16 cellular contexts compared by ENCODE assay signal in genomic region chr6:29641430-29642213, GRCh38. TPM values are rescaled to one million over a fixed set of nuclear protein-coding genes. Genes with fewer than 3 reads are reported as not detected.
DNase-seq lines count a peak whose midpoint lies in the region; ATAC-seq and TF ChIP-seq lines count a peak whose summit lies in the region.
"Had no signal": no experiment of that assay in that cellular context is flagged by ENCODE, and none has a peak within 500 bp of the region (broad histone marks: within the 10 kb centered on the region; RNA-seq: fewer than 3 reads in every experiment).

No MANE protein-coding gene starts in this region.

- no peak for TF ChIP-seq CTCF in upper lobe of right lung (IDR thresholded peaks at IDR 0.05)
- TF ChIP-seq CTCF in dorsolateral prefrontal cortex (IDR thresholded peaks at IDR 0.05 in 54 of 56, conservative IDR thresholded peaks at IDR 0.05 in 2 of 56; ENCODE audit: low read depth in 1 of 56, partially characterized antibody in 56 of 56): no peak

- DNase-seq in stimulated activated CD4-positive, alpha-beta T cell treated with anti-CD3 and anti-CD28 coated beads, Interleukin-15, amount 100 ng/mL, for 24 hours: peak; percentile 25
- DNase-seq in stimulated activated CD4-positive, alpha-beta T cell treated with anti-CD3 and anti-CD28 coated beads, Interleukin-1b, Interleukin-23, amount 100 ng/mL, for 48 hours: no peak
- DNase-seq in UCSD-AML1 (lab: John Stamatoyannopoulos, UW; ENCODE audit: unreplicated experiment): peak; percentile 13
- DNase-seq in central memory CD8-positive, alpha-beta T cell (ENCODE audit: low spot score in 2 of 2): no peak
- DNase-seq in upper lobe of right lung: no peak
- no peak for DNase-seq in dorsolateral prefrontal cortex
- DNase-seq in NCI-H345 (lab: John Stamatoyannopoulos, UW): no peak
- DNase-seq: lower lobe of right lung, NCI-H1048, NCI-H526 had no signal

- H3K9me3 ChIP-seq in upper lobe of right lung: no peaks in the 10 kb centered on the region
- H3K9me3 ChIP-seq: lower lobe of right lung had no signal

- H3K27ac ChIP-seq in upper lobe of right lung: no peak overlapping the region
- no peak overlapping the region for H3K27ac ChIP-seq in dorsolateral prefrontal cortex
- H3K27ac ChIP-seq: hepatocyte, lower lobe of right lung had no signal

- no peaks in the 10 kb centered on the region for H3K36me3 Mint-ChIP-seq in central memory CD8-positive, alpha-beta T cell (ENCODE audit: insufficient read depth)
- H3K36me3 Mint-ChIP-seq: brain had no signal

- intact Hi-C loops in upper lobe of right lung (cut with DNase I): no loop called here
- intact Hi-C loops in dorsolateral prefrontal cortex (cut with DNase I): loop anchor here (10.0 kb wide), 3 partner anchors 103 to 193 kb away; no protein-coding TSS in a partner anchor

- H3K4me1 Mint-ChIP-seq in central memory CD8-positive, alpha-beta T cell: peaks cover 7% of the 10 kb centered on the region
- H3K4me1 Mint-ChIP-seq: brain had no signal

- H3K4me3 Mint-ChIP-seq in central memory CD8-positive, alpha-beta T cell: no peak overlapping the region
- H3K4me3 Mint-ChIP-seq: brain had no signal

- H3K27me3 ChIP-seq in upper lobe of right lung (no peaks in the 10 kb centered on the region), dorsolateral prefrontal cortex (peaks cover 0 to 4% (median 0%) of the 10 kb centered on the region in 45 donors)
- H3K27me3 ChIP-seq: hepatocyte had no signal

- peak overlapping the region; percentile 19 for H3K27ac Mint-ChIP-seq in central memory CD8-positive, alpha-beta T cell (ENCODE audit: low read depth)
- H3K27ac Mint-ChIP-seq: brain had no signal

- no peaks in the 10 kb centered on the region for H3K4me1 ChIP-seq in upper lobe of right lung
- H3K4me1 ChIP-seq: lower lobe of right lung had no signal

- H3K4me3 ChIP-seq in upper lobe of right lung (no peak overlapping the region), dorsolateral prefrontal cortex (no peak overlapping the region)
- H3K4me3 ChIP-seq: hepatocyte, lower lobe of right lung had no signal

- peak; percentile 49 for ATAC-seq in central memory CD8-positive, alpha-beta T cell (replicated peaks; ENCODE audit: extremely low read depth, poor library complexity, severe bottlenecking)
- peak; percentile 73 for ATAC-seq in upper lobe of right lung
- no peak for ATAC-seq in GM19023 (IDR thresholded peaks at IDR 0.05; ENCODE audit: unreplicated experiment)

- H3K27me3 Mint-ChIP-seq in central memory CD8-positive, alpha-beta T cell: peaks cover 13% of the 10 kb centered on the region

- H3K36me3 ChIP-seq in upper lobe of right lung: no peaks in the 10 kb centered on the region
- H3K36me3 ChIP-seq: lower lobe of right lung had no signal

- no peaks in the 10 kb centered on the region for H3K9me3 Mint-ChIP-seq in central memory CD8-positive, alpha-beta T cell
- H3K9me3 Mint-ChIP-seq: brain had no signal

RNA-seq across cellular contexts. Expression of gene GABBR1, which starts 8.6 kb away (rescaled TPM):
- 40.1 TPM for total RNA-seq in upper lobe of right lung
- 100 to 1,000 TPM; 180 to 458 (median 348) TPM for total RNA-seq in dorsolateral prefrontal cortex

RNA-seq across cellular contexts. Expression of gene MOG, which starts 15.3 kb away (rescaled TPM):
- total RNA-seq in upper lobe of right lung: not detected
- 100 to 1,000 TPM in 93 of 120 experiments, 10 to 100 TPM in 27; 23.2 to 788 (median 170) TPM for total RNA-seq in dorsolateral prefrontal cortex
- total RNA-seq: activated CD8-positive, alpha-beta memory T cell treated with anti-CD3 and anti-CD28 coated beads for 36 hours; endothelial cell of umbilical vein; hepatocyte; lower lobe of right lung; omental fat pad had no signal

RNA-seq across cellular contexts. Expression of gene ZFP57, which starts 39.3 kb away (rescaled TPM):
- total RNA-seq in upper lobe of right lung (not detected), dorsolateral prefrontal cortex (under 1 TPM in 16 of 120 experiments, not detected in 104; 0.24 to 0.82 (median 0.47) TPM)
- total RNA-seq: endothelial cell of umbilical vein, hepatocyte, lower lobe of right lung had no signal

RNA-seq across cellular contexts. Expression of gene OR2H2, which starts 56.7 kb away (rescaled TPM):
- total RNA-seq in upper lobe of right lung (not detected), dorsolateral prefrontal cortex (not detected)
- total RNA-seq: activated CD8-positive, alpha-beta memory T cell treated with anti-CD3 and anti-CD28 coated beads for 36 hours; endothelial cell of umbilical vein; hepatocyte; lower lobe of right lung; omental fat pad had no signal

Comparison
In these comparisons a context has a peak if more than half of its experiments do, and no peak if none do; other contexts are left out.
1. DNase-seq: peak in stimulated activated CD4-positive, alpha-beta T cell treated with anti-CD3 and anti-CD28 coated beads, Interleukin-15, amount 100 ng/mL, for 24 hours (single experiment) and UCSD-AML1 (single experiment); none in stimulated activated CD4-positive, alpha-beta T cell treated with anti-CD3 and anti-CD28 coated beads, Interleukin-1b, Interleukin-23, amount 100 ng/mL, for 48 hours (single experiment), central memory CD8-positive, alpha-beta T cell (0 of 2), upper lobe of right lung (single experiment), dorsolateral prefrontal cortex (0 of 10) and NCI-H345 (single experiment).
2. RNA of gene MOG, which starts 15.3 kb away (total RNA-seq): 23.2 to 788 TPM in dorsolateral prefrontal cortex; not detected in upper lobe of right lung (single experiment); every median in the first group is over 10 times any median in the second.